Comparison of ENCODE assay signal across 12 cellular contexts in the genomic region with DNA sequence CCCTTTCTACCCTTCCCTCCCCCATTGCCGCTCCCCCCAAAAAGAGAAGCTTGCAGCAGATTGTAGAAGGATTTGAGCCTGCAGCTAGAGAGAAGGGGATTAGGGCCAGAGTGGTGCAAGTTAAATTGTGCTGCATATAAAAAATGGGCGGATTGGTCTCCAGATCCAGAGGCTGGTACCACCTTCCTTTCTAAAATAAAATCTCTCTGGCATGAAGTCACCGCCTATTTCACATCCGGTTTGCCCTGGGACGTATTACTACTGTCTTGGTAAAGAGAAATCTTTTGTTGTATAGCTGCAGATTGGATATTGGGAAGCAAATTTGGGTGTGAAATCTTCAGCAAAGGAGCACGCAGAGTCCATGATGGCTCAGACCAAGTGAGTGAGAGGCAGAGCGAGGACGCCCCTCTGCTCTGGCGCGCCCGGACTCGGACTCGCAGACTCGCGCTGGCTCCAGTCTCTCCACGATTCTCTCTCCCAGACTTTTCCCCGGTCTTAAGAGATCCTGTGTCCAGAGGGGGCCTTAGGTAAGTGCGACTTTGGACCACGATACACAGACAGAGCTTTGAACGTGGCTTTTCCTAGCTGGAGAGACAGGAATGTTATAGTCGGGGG. TPM values are rescaled to one million over a fixed set of nuclear protein-coding genes. Genes with fewer than 3 reads are reported as not detected.
DNase-seq lines count a peak whose midpoint lies in the region; ATAC-seq and TF ChIP-seq lines count a peak whose summit lies in the region.
"Had no signal": no experiment of that assay in that cellular context is flagged by ENCODE, and none has a peak within 500 bp of the region (broad histone marks: within the 10 kb centered on the region; RNA-seq: fewer than 3 reads in every experiment).

A gene (plus strand): TSS at position 225 of the 615 bp plus-strand sequence. CDS start 2,691 bp downstream, outside the sequence.

- H3K36me3 ChIP-seq in mesendoderm (ENCODE audit: control insufficient read depth, insufficient read depth, low read length), result no peaks in the 10 kb centered on the region
- H3K36me3 ChIP-seq: BLaER1 treated with 17β-estradiol and CSF1 and Interleukin-3, amounts not matched to agents 10 nM and 100 nM; gastroesophageal sphincter had no signal

- H3K56ac ChIP-seq in mesendoderm (ENCODE audit: low read length), result peak within 1 kb of the TSS; percentile 73

- no peaks in the 10 kb centered on the region for H3K79me1 ChIP-seq in mesendoderm (ENCODE audit: low read length)

- no peak within 1 kb of the TSS for H4K5ac ChIP-seq in mesendoderm (ENCODE audit: low read length)

- H4K8ac ChIP-seq in mesendoderm (ENCODE audit: low read depth, low read length), result no peak within 1 kb of the TSS

- H3K4me1 ChIP-seq in mesendoderm (ENCODE audit: control insufficient read depth, low read depth, low read length), result no peaks in the 10 kb centered on the region
- H3K4me1 ChIP-seq: BLaER1 treated with 17β-estradiol and CSF1 and Interleukin-3, amounts not matched to agents 10 nM and 100 nM had no signal

- H2BK120ac ChIP-seq in mesendoderm (ENCODE audit: low read depth, low read length), result no peak within 1 kb of the TSS

- H2BK15ac ChIP-seq in mesendoderm (replicated peaks; ENCODE audit: low read depth), result no peak within 1 kb of the TSS

- no peak for ATAC-seq in HG02938 (IDR thresholded peaks at IDR 0.05; ENCODE audit: unreplicated experiment)
- ATAC-seq: gastroesophageal sphincter had no signal

- H3K27me3 ChIP-seq in mesendoderm (ENCODE audit: insufficient read depth, low read length, poor library complexity), result no peaks in the 10 kb centered on the region
- H3K27me3 ChIP-seq: BLaER1 treated with 17β-estradiol and CSF1 and Interleukin-3, amounts not matched to agents 10 nM and 100 nM had no signal

- peak within 1 kb of the TSS; percentile 34 for H3K18ac ChIP-seq in mesendoderm (ENCODE audit: low read length)

- WGBS in mesendoderm (ENCODE audit: extremely low coverage, insufficient coverage, low lambda C conversion rate), result no CpG with 5 or more reads among the region's 21 CpGs

- H3K4me2 ChIP-seq in mesendoderm (ENCODE audit: low read length), result peak within 1 kb of the TSS; percentile 98
- H3K4me2 ChIP-seq: BLaER1 treated with 17β-estradiol and CSF1 and Interleukin-3, amounts not matched to agents 10 nM and 100 nM had no signal

- no peak within 1 kb of the TSS for H2AK5ac ChIP-seq in mesendoderm (ENCODE audit: low read length)

- H2BK5ac ChIP-seq in mesendoderm (ENCODE audit: low read length), result no peak within 1 kb of the TSS

- no peaks in the 10 kb centered on the region for H3K79me2 ChIP-seq in mesendoderm (ENCODE audit: control insufficient read depth, insufficient read depth, low read length)

- no peak for TF ChIP-seq CTCF in GM20000 (IDR thresholded peaks at IDR 0.05; ENCODE audit: extremely low read depth, missing control alignments)

- peak within 1 kb of the TSS; percentile 57 for H3K9ac ChIP-seq in mesendoderm (ENCODE audit: low read length)
- H3K9ac ChIP-seq: BLaER1 treated with 17β-estradiol and CSF1 and Interleukin-3, amounts not matched to agents 10 nM and 100 nM had no signal

- DNase-seq in AG20443 (ENCODE audit: low spot score) (peak; percentile 5), NCI-H1694 treated with DMSO at 0.1 percent for 48 hours (lab: John Stamatoyannopoulos, UW) (peak; percentile 21), mesendoderm (peak; percentile 71), GM20000 (ENCODE audit: low spot score) (no peak), dedifferentiated amniotic fluid mesenchymal stem cell (ENCODE audit: extremely low spot score) (no peak)
- DNase-seq in activated T-cell treated with anti-CD3 and anti-CD28 coated beads, Interleukin-2, amount 50 U/mL, for 48 hours, result no peak
- DNase-seq: amniotic stem cell, NCI-H1436 had no signal

- peak within 1 kb of the TSS; percentile 58 for H3K27ac ChIP-seq in cingulate gyrus (ENCODE audit: low read depth, low read length)
- no peak within 1 kb of the TSS for H3K27ac ChIP-seq in mesendoderm (ENCODE audit: low read depth, low read length)
- H3K27ac ChIP-seq: BLaER1 treated with 17β-estradiol and CSF1 and Interleukin-3, amounts not matched to agents 10 nM and 100 nM; gastroesophageal sphincter had no signal

- no peak within 1 kb of the TSS for H3K4ac ChIP-seq in mesendoderm (ENCODE audit: low read depth, low read length)

- H3K23ac ChIP-seq in mesendoderm (ENCODE audit: low read length), result no peak within 1 kb of the TSS

- peak within 1 kb of the TSS; percentile 71 for H3K4me3 ChIP-seq in mesendoderm (ENCODE audit: low read length)
- H3K4me3 ChIP-seq: BLaER1 treated with 17β-estradiol and CSF1 and Interleukin-3, amounts not matched to agents 10 nM and 100 nM had no signal

RNA-seq across cellular contexts. Expression of the gene that starts here (rescaled TPM):
- 3.3 TPM for polyA plus RNA-seq in mesendoderm (2013, experiment 1 of 2)
- polyA plus RNA-seq in mesendoderm (2013, experiment 2 of 2), result 4.1 TPM

Comparison
In these comparisons a context has a peak if more than half of its experiments do, and no peak if none do; other contexts are left out.
1. DNase-seq: peak in AG20443 (single experiment), NCI-H1694 treated with DMSO at 0.1 percent for 48 hours (single experiment) and mesendoderm (single experiment); none in GM20000 (single experiment), activated T-cell treated with anti-CD3 and anti-CD28 coated beads, Interleukin-2, amount 50 U/mL, for 48 hours (0 of 2) and dedifferentiated amniotic fluid mesenchymal stem cell (single experiment).